Comparison of ENCODE assay signal across 30 cellular contexts in genomic region chr16:23278031-23278430, GRCh38. TPM values are rescaled to one million over a fixed set of nuclear protein-coding genes. Genes with fewer than 3 reads are reported as not detected.
DNase-seq lines count a peak whose midpoint lies in the region; ATAC-seq and TF ChIP-seq lines count a peak whose summit lies in the region.
"Had no signal": no experiment of that assay in that cellular context is flagged by ENCODE, and none has a peak within 500 bp of the region (broad histone marks: within the 10 kb centered on the region; RNA-seq: fewer than 3 reads in every experiment).

No MANE protein-coding gene starts in this region.

- DNase-seq in DMS79 (lab: John Stamatoyannopoulos, UW) (peak; percentile 76), Panc1 (ENCODE audit: low read depth, low spot score) (no peak), breast epithelium (ENCODE audit: low spot score in 2 of 2) (no peak), esophagus squamous epithelium (lab: John Stamatoyannopoulos, UW) (no peak), retina (no peak), D341Med (ENCODE audit: low spot score) (no peak)
- no peak for DNase-seq in activated CD4-positive, alpha-beta T cell treated with anti-CD3 and anti-CD28 coated beads for 1 hour
- DNase-seq: ACHN; CD4-positive, alpha-beta T cell; COR-L47; GDM1; H9; HFFc6; MM.1S; NCI-H1092; NCI-H1436; NCI-H187 treated with DMSO at 0.1 percent for 48 hours; NCI-H345; NCI-H524 treated with DMSO at 0.1 percent for 48 hours; SIG-M5; SK-N-SH had no signal

- TF ChIP-seq CTCF in Panc1 (IDR thresholded peaks at IDR 0.05) (no peak), breast epithelium (IDR thresholded peaks at IDR 0.05) (no peak), esophagus squamous epithelium (IDR thresholded peaks at IDR 0.05) (no peak)

- BruUV-seq in Panc1 (replicated peaks; lab: Mats Ljungman, UMichigan) = no TSS peak

- ATAC-seq in Panc1 = no peak
- no peak for ATAC-seq in HG03460 (IDR thresholded peaks at IDR 0.05; ENCODE audit: unreplicated experiment)
- ATAC-seq: HepG2, K562 had no signal

- no peaks in the 10 kb centered on the region for H3K9me3 ChIP-seq in Panc1 (ENCODE audit: control insufficient read depth, insufficient read depth, low read depth, low read length)
- H3K9me3 ChIP-seq in breast epithelium = no peaks in the 10 kb centered on the region
- H3K9me3 ChIP-seq in esophagus squamous epithelium = no peaks in the 10 kb centered on the region
- H3K9me3 ChIP-seq: BLaER1, SK-N-SH had no signal

- CTCF ChIA-PET in Panc1 (lab: Charles Lee) = no interaction called here

- H3K4me1 ChIP-seq in Panc1 (ENCODE audit: control insufficient read depth, insufficient read depth, low read length) (peaks cover 32% of the 10 kb centered on the region), breast epithelium (peaks cover 0 to 3% of the 10 kb centered on the region in 2 donors), esophagus squamous epithelium (peaks cover 3 to 65% (median 13%) of the 10 kb centered on the region in 3 donors)

- H3K36me3 ChIP-seq in Panc1 (ENCODE audit: control insufficient read depth, insufficient read depth, low read length) (no peaks in the 10 kb centered on the region), breast epithelium (no peaks in the 10 kb centered on the region), esophagus squamous epithelium (no peaks in the 10 kb centered on the region)
- H3K36me3 ChIP-seq: BLaER1 had no signal

- intact Hi-C loops in Panc1 (cut with micrococcal nuclease; ENCODE audit: unreplicated experiment) (loop anchor here (10.0 kb wide), 1 partner anchor 93 kb away; the partner anchor contains the start of gene SCNN1G), breast epithelium (cut with DNase I; ENCODE audit: low total_unique reads) (no loop called here), esophagus squamous epithelium (cut with DNase I) (no loop called here)

- WGBS in esophagus squamous epithelium, 2 donors = 19 to 25% methylated on average over 2 of the region's 2 CpGs

- in situ Hi-C loops in Panc1 (cut with HindIII; ENCODE audit: low pct_unique_long_range_greater_than_20kb, low sequenced_read_pairs) = no loop called here

- H3K27me3 ChIP-seq in Panc1 (ENCODE audit: control insufficient read depth, insufficient read depth, low read length) (no peaks in the 10 kb centered on the region), breast epithelium (no peaks in the 10 kb centered on the region), esophagus squamous epithelium (peaks cover 0 to 13% (median 0%) of the 10 kb centered on the region in 4 donors)
- H3K27me3 ChIP-seq: BLaER1 had no signal

- TF ChIP-seq POLR2A in breast epithelium (IDR thresholded peaks at IDR 0.05) = no peak
- no peak for TF ChIP-seq POLR2A in esophagus squamous epithelium (IDR thresholded peaks at IDR 0.05)

- H3K4me3 ChIP-seq in Panc1 (ENCODE audit: low read depth in 2 of 2, low read length in 2 of 2) (no peak overlapping the region), breast epithelium (no peak overlapping the region), esophagus squamous epithelium (peak overlapping the region in 3 of 4 donors; percentile 20 to 43 (median 25))
- H3K4me3 ChIP-seq: BLaER1, K562 had no signal

- H3K27ac ChIP-seq in Panc1 (ENCODE audit: low read length) = peak overlapping the region; percentile 53; the same call in 1 of the 2 replicates
- H3K27ac ChIP-seq in breast epithelium = peak overlapping the region; percentile 26 to 55
- peak overlapping the region; percentile 64 to 92 (median 82) for H3K27ac ChIP-seq in esophagus squamous epithelium
- H3K27ac ChIP-seq: 22Rv1, BLaER1, HL-60 had no signal

- POLR2A ChIA-PET in Panc1 (lab: Charles Lee) = no interaction called here

RNA-seq across cellular contexts. Expression of gene SCNN1B, which starts 24.1 kb away (rescaled TPM):
- total RNA-seq in Panc1 (2021; ENCODE audit: unreplicated experiment) (10.7 TPM), breast epithelium (10 to 100 TPM in 2 of 3 donors, 1 to 10 TPM in 1; 3.0 to 18.0 (median 18.0) TPM), esophagus squamous epithelium (10 to 100 TPM; 24.9 to 86.8 (median 36.2) TPM)
- 18.4 TPM for polyA plus RNA-seq in Panc1 (2012; ENCODE audit: insufficient read length)
- total RNA-seq: CD4-positive, alpha-beta T cell; HepG2; HFFc6; HT-29; K562; LHCN-M2; RPMI7951 had no signal
- polyA plus RNA-seq: HepG2, K562, SK-N-SH had no signal

Comparison
In these comparisons a context has a peak if more than half of its experiments do, and no peak if none do; other contexts are left out.
1. H3K4me3 ChIP-seq: peak in esophagus squamous epithelium (3 of 4); none in Panc1 (0 of 2) and breast epithelium (0 of 3).
2. Peak in every context shown above with its lines, with median percentiles within 50 percentile points of each other: H3K27ac ChIP-seq.